Comparison of ENCODE assay signal across 1 cellular context in the genomic region with DNA sequence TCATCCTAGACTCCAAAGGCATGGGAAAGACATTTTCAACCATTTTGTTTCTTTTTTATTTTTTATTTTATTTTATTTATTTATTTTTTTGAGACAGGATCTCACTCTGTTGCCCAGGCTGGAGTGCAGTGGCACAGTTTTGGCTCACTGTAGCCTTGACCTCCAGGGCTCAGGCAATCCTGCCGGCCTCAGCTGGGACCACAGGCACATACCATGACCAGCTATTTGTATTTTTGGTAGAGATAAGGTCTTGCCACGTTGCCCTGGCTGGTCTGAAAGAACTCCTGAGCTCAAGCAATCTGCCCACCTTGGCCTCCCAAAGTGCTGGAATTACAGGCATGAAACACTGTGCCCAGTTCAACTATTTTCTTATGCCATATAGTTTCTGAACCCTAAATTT. TPM values are rescaled to one million over a fixed set of nuclear protein-coding genes. Genes with fewer than 3 reads are reported as not detected.
"Had no signal": no experiment of that assay in that cellular context is flagged by ENCODE, and none has a peak within 500 bp of the region (broad histone marks: within the 10 kb centered on the region; RNA-seq: fewer than 3 reads in every experiment).

No MANE protein-coding gene starts in this region.

RNA-seq across cellular contexts. Expression of a gene that starts 53.6 kb away (rescaled TPM):
- total RNA-seq: ascending aorta had no signal
